Comparison of ENCODE assay signal across 20 cellular contexts in the genomic region with DNA sequence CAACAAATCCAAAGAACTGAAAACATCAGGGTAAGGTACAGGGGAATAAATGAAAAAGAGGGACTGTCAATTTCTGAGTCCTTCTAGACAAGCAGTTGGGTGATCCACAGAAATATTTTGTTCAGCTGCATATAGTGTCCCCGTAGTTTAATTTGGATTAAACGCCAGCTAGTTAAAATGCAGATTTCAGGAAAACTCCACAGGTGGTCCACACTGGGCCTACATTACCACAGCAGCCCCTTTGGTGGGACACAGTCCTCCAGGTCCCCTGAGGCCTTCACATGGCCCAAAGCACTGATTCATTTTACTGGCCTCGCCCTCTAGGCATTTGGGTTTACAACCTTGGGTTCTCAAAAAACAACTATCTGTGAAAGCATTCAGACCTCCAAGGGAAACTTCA. TPM values are rescaled to one million over a fixed set of nuclear protein-coding genes. Genes with fewer than 3 reads are reported as not detected.
DNase-seq lines count a peak whose midpoint lies in the region; ATAC-seq and TF ChIP-seq lines count a peak whose summit lies in the region.
"Had no signal": no experiment of that assay in that cellular context is flagged by ENCODE, and none has a peak within 500 bp of the region (broad histone marks: within the 10 kb centered on the region; RNA-seq: fewer than 3 reads in every experiment).

No MANE protein-coding gene starts in this region.

- no peak overlapping the region for H2AFZ ChIP-seq in trophoblast cell (ENCODE audit: insufficient read depth, low read length, poor library complexity)

- no peak overlapping the region for H3K4me3 Mint-ChIP-seq in activated CD8-positive, alpha-beta T cell treated with anti-CD3 and anti-CD28 coated beads, Interleukin-2, amount 10 ng/mL, durations not matched to agents 7 days and 5 days

- CTCF ChIA-PET in activated CD8-positive, alpha-beta T cell treated with anti-CD3 and anti-CD28 coated beads, Interleukin-2, amount 10 ng/mL, durations not matched to agents 7 days and 5 days (lab: Charles Lee), result no interaction called here

- H3K9me3 ChIP-seq in BLaER1 (no peaks in the 10 kb centered on the region), trophoblast cell (ENCODE audit: insufficient read depth, low read depth, low read length) (no peaks in the 10 kb centered on the region), uterus (no peaks in the 10 kb centered on the region)
- H3K9me3 ChIP-seq: BE2C, esophagus muscularis mucosa, heart left ventricle, pancreas had no signal

- H2BK5ac ChIP-seq in trophoblast cell (ENCODE audit: low read depth, low read length, poor library complexity), result no peak overlapping the region

- H4K20me1 ChIP-seq in BLaER1, result peaks cover 91% of the 10 kb centered on the region

- H3K14ac ChIP-seq in trophoblast cell (ENCODE audit: low read length), result no peak overlapping the region

- TF ChIP-seq CTCF in uterus (IDR thresholded peaks at IDR 0.05) (no peak), foreskin keratinocyte (conservative IDR thresholded peaks at IDR 0.05) (no peak), GM20000 (IDR thresholded peaks at IDR 0.05; ENCODE audit: extremely low read depth, missing control alignments) (no peak)

- H3K79me1 ChIP-seq in trophoblast cell (ENCODE audit: low read length), result peaks cover 9% of the 10 kb centered on the region

- no peak overlapping the region for H2BK120ac ChIP-seq in trophoblast cell (ENCODE audit: insufficient read depth, low read length, poor library complexity)

- H2BK12ac ChIP-seq in trophoblast cell (ENCODE audit: low read length), result no peak overlapping the region

- H3K9ac ChIP-seq in BLaER1, result no peak overlapping the region
- no peak overlapping the region for H3K9ac ChIP-seq in trophoblast cell (ENCODE audit: low read length)

- ATAC-seq in activated CD8-positive, alpha-beta T cell treated with anti-CD3 and anti-CD28 coated beads, Interleukin-2, amount 10 ng/mL, durations not matched to agents 7 days and 5 days, result no peak
- no peak for ATAC-seq in foreskin keratinocyte
- no peak for ATAC-seq in GM21529 (IDR thresholded peaks at IDR 0.05; ENCODE audit: unreplicated experiment)
- ATAC-seq: heart left ventricle, pancreas had no signal

- peaks cover 65% of the 10 kb centered on the region for H3K4me1 Mint-ChIP-seq in activated CD8-positive, alpha-beta T cell treated with anti-CD3 and anti-CD28 coated beads, Interleukin-2, amount 10 ng/mL, durations not matched to agents 7 days and 5 days (ENCODE audit: low read depth)

- peaks cover 84% of the 10 kb centered on the region for H3K4me1 ChIP-seq in BLaER1
- peaks cover 5 to 7% of the 10 kb centered on the region in 2 experiments for H3K4me1 ChIP-seq in trophoblast cell (ENCODE audit: control insufficient read depth in 1 of 2, insufficient read depth in 2 of 2, low read length in 2 of 2)
- peaks cover 0 to 11% of the 10 kb centered on the region in 2 donors for H3K4me1 ChIP-seq in uterus
- no peaks in the 10 kb centered on the region for H3K4me1 ChIP-seq in foreskin keratinocyte

- no peak overlapping the region for H4K8ac ChIP-seq in trophoblast cell (ENCODE audit: low read depth, low read length)

- H3K79me2 ChIP-seq in trophoblast cell (ENCODE audit: control insufficient read depth, insufficient read depth, low read length, poor library complexity), result peaks cover 10% of the 10 kb centered on the region

- H2AK5ac ChIP-seq in trophoblast cell (ENCODE audit: low read length), result no peak overlapping the region

- peak; percentile 32 for DNase-seq in ELF-1 (ENCODE audit: low read depth, low spot score)
- no peak for DNase-seq in activated CD8-positive, alpha-beta T cell treated with anti-CD3 and anti-CD28 coated beads, Interleukin-2, amount 10 ng/mL, durations not matched to agents 7 days and 5 days
- no peak for DNase-seq in trophoblast cell
- DNase-seq in uterus, result no peak
- DNase-seq in foreskin keratinocyte, result no peak
- DNase-seq in GM20000 (ENCODE audit: low spot score), result no peak
- DNase-seq: activated CD4-positive, CD25-positive, alpha-beta regulatory T cell; activated naive CD4-positive, alpha-beta T cell treated with Interleukin-2 at 50 U/mL for 16 hours; BE2C; brain microvascular endothelial cell; GOT3; midbrain; NCI-H69; pancreas; substantia nigra; SW 1271 had no signal

- H3K4me3 ChIP-seq in BLaER1, result no peak overlapping the region
- H3K4me3 ChIP-seq in trophoblast cell (ENCODE audit: low read depth, low read length), result no peak overlapping the region
- no peak overlapping the region for H3K4me3 ChIP-seq in uterus
- H3K4me3 ChIP-seq: esophagus muscularis mucosa, heart left ventricle, pancreas had no signal

- H4K12ac ChIP-seq in trophoblast cell (ENCODE audit: low read depth, low read length), result no peak overlapping the region

- H3K36me3 ChIP-seq in BLaER1, result peaks cover 29% of the 10 kb centered on the region
- peaks cover 4 to 5% of the 10 kb centered on the region in 2 experiments for H3K36me3 ChIP-seq in trophoblast cell (ENCODE audit: control insufficient read depth in 1 of 2, insufficient read depth in 2 of 2, low read length in 2 of 2)
- H3K36me3 ChIP-seq in uterus, result no peaks in the 10 kb centered on the region
- H3K36me3 ChIP-seq: pancreas had no signal

- POLR2A ChIA-PET in activated CD8-positive, alpha-beta T cell treated with anti-CD3 and anti-CD28 coated beads, Interleukin-2, amount 10 ng/mL, durations not matched to agents 7 days and 5 days (lab: Charles Lee), result no interaction called here

- intact Hi-C loops in uterus (cut with DNase I; ENCODE audit: low total_unique reads), result no loop called here

- no CpG with 5 or more reads among the region's 3 CpGs for WGBS in trophoblast cell (ENCODE audit: extremely low coverage, insufficient coverage, insufficient read length)

- H3K27me3 Mint-ChIP-seq in activated CD8-positive, alpha-beta T cell treated with anti-CD3 and anti-CD28 coated beads, Interleukin-2, amount 10 ng/mL, durations not matched to agents 7 days and 5 days (ENCODE audit: low read depth), result no peaks in the 10 kb centered on the region

- no peak overlapping the region for H3K23ac ChIP-seq in trophoblast cell (ENCODE audit: low read length)

- peaks cover 51% of the 10 kb centered on the region for H3K36me3 Mint-ChIP-seq in activated CD8-positive, alpha-beta T cell treated with anti-CD3 and anti-CD28 coated beads, Interleukin-2, amount 10 ng/mL, durations not matched to agents 7 days and 5 days (ENCODE audit: low read depth)

- peak overlapping the region; percentile 68 for H3K27ac Mint-ChIP-seq in activated CD8-positive, alpha-beta T cell treated with anti-CD3 and anti-CD28 coated beads, Interleukin-2, amount 10 ng/mL, durations not matched to agents 7 days and 5 days

- TF ChIP-seq POLR2A in uterus (IDR thresholded peaks at IDR 0.05), result no peak

- H3K4me2 ChIP-seq in BLaER1 (peak overlapping the region; percentile 87), trophoblast cell (ENCODE audit: low read length) (no peak overlapping the region)

- no peak overlapping the region for H3K27ac ChIP-seq in BLaER1
- no peak overlapping the region for H3K27ac ChIP-seq in trophoblast cell (ENCODE audit: low read depth, low read length)
- H3K27ac ChIP-seq in uterus, result peak overlapping the region in 1 of 2 donors; percentile 9
- H3K27ac ChIP-seq in foreskin keratinocyte, result no peak overlapping the region
- H3K27ac ChIP-seq: brain microvascular endothelial cell, pancreas had no signal

- peak overlapping the region; percentile 48 for H3K4ac ChIP-seq in trophoblast cell (ENCODE audit: low read depth, low read length)

- no peaks in the 10 kb centered on the region for H3K9me3 Mint-ChIP-seq in activated CD8-positive, alpha-beta T cell treated with anti-CD3 and anti-CD28 coated beads, Interleukin-2, amount 10 ng/mL, durations not matched to agents 7 days and 5 days (ENCODE audit: insufficient read depth)

- H3K27me3 ChIP-seq in BLaER1 (no peaks in the 10 kb centered on the region), trophoblast cell (ENCODE audit: insufficient read depth, low read length) (no peaks in the 10 kb centered on the region), uterus (no peaks in the 10 kb centered on the region), foreskin keratinocyte (no peaks in the 10 kb centered on the region)
- H3K27me3 ChIP-seq: BE2C, brain microvascular endothelial cell, esophagus muscularis mucosa, heart left ventricle, pancreas had no signal

- no peak overlapping the region for H4K91ac ChIP-seq in trophoblast cell (ENCODE audit: low read depth, low read length)

- H3K18ac ChIP-seq in trophoblast cell (ENCODE audit: low read length), result no peak overlapping the region

RNA-seq across cellular contexts. Expression of a gene that starts 4.6 kb away (rescaled TPM):
- 10 to 100 TPM; 72.4 to 75.8 TPM for total RNA-seq in activated CD8-positive, alpha-beta T cell treated with anti-CD3 and anti-CD28 coated beads, Interleukin-2, amount 10 ng/mL, durations not matched to agents 7 days and 5 days
- 56.6 and 59.3 TPM in 2 replicates for polyA plus RNA-seq in trophoblast cell (2013)
- total RNA-seq in uterus (100 to 1,000 TPM in 1 of 4 donors, 10 to 100 TPM in 3; 50.3 to 123 (median 82.5) TPM), foreskin keratinocyte (22.0 and 28.3 TPM in 2 replicates)
- 20.1 and 20.2 TPM in 2 replicates for polyA plus RNA-seq in foreskin keratinocyte
